Comparison of ENCODE assay signal across 33 cellular contexts in genomic region chr6:149984778-149985177, GRCh38. TPM values are rescaled to one million over a fixed set of nuclear protein-coding genes. Genes with fewer than 3 reads are reported as not detected.
"Had no signal": no experiment of that assay in that cellular context is flagged by ENCODE, and none has a peak within 500 bp of the region (broad histone marks: within the 10 kb centered on the region; RNA-seq: fewer than 3 reads in every experiment).

No MANE protein-coding gene starts in this region.

- H3K4me3 Mint-ChIP-seq: activated CD4-positive, alpha-beta memory T cell treated with anti-CD3 and anti-CD28 coated beads for 36 hours; activated CD4-positive, alpha-beta T cell treated with anti-CD3 and anti-CD28 coated beads for 36 hours; activated CD4-positive, alpha-beta T cell treated with anti-CD3 and anti-CD28 coated beads, Interleukin-2, amount 10 ng/mL, durations not matched to agents 24 days and 14 days; activated CD8-positive, alpha-beta T cell treated with anti-CD3 and anti-CD28 coated beads, Interleukin-2, amount 10 ng/mL, durations not matched to agents 7 days and 5 days; activated naive CD8-positive, alpha-beta T cell; activated T-cell treated with anti-CD3 and anti-CD28 coated beads, Interleukin-2, amount 50 U/mL, for 4 hours; activated T-helper 17 cell treated with anti-CD3 and anti-CD28 coated beads, Interleukin-2, amount 50 U/mL, for 72 hours; central memory CD8-positive, alpha-beta T cell; effector memory CD8-positive, alpha-beta T cell had no signal

- H3K27ac ChIP-seq: brain microvascular endothelial cell, esophagus muscularis mucosa, foreskin keratinocyte, gastrocnemius medialis had no signal

- H3K27ac Mint-ChIP-seq: activated CD4-positive, alpha-beta T cell treated with anti-CD3 and anti-CD28 coated beads for 36 hours; activated CD4-positive, alpha-beta T cell treated with anti-CD3 and anti-CD28 coated beads, Interleukin-2, amount 10 ng/mL, durations not matched to agents 24 days and 14 days; activated CD8-positive, alpha-beta T cell treated with anti-CD3 and anti-CD28 coated beads, Interleukin-2, amount 10 ng/mL, durations not matched to agents 7 days and 5 days; activated naive CD8-positive, alpha-beta T cell; activated T-helper 17 cell treated with anti-CD3 and anti-CD28 coated beads, Interleukin-2, amount 50 U/mL, for 72 hours; effector memory CD8-positive, alpha-beta T cell had no signal

- ATAC-seq: activated CD4-positive, alpha-beta T cell treated with anti-CD3 and anti-CD28 coated beads for 36 hours; activated CD8-positive, alpha-beta T cell treated with anti-CD3 and anti-CD28 coated beads, Interleukin-2, amount 10 ng/mL, durations not matched to agents 7 days and 5 days; activated T-cell treated with anti-CD3 and anti-CD28 coated beads, Interleukin-2, amount 50 U/mL, for 4 hours; effector memory CD8-positive, alpha-beta T cell; gastrocnemius medialis had no signal

- H3K36me3 ChIP-seq: brain microvascular endothelial cell, esophagus muscularis mucosa, gastrocnemius medialis had no signal

- FAIRE-seq: astrocyte, bronchial epithelial cell had no signal

- DNase-seq: activated CD4-positive, alpha-beta memory T cell treated with anti-CD3 and anti-CD28 coated beads for 36 hours; activated CD4-positive, alpha-beta T cell treated with anti-CD3 and anti-CD28 coated beads for 36 hours; activated CD4-positive, alpha-beta T cell treated with anti-CD3 and anti-CD28 coated beads, Interleukin-2, amount 10 ng/mL, durations not matched to agents 24 days and 14 days; activated CD4-positive, CD25-positive, alpha-beta regulatory T cell; activated CD4-positive, CD25-positive, alpha-beta regulatory T cell treated with anti-CD3 and anti-CD28 coated beads, Interleukin-2, amount 50 U/mL, for 72 hours; activated CD8-positive, alpha-beta T cell treated with anti-CD3 and anti-CD28 coated beads, Interleukin-2, amount 10 ng/mL, durations not matched to agents 7 days and 5 days; activated effector memory CD4-positive, alpha-beta T cell treated with Interleukin-2 at 50 U/mL for 16 hours; activated gamma-delta T cell treated with Interleukin-2 at 50 U/mL for 16 hours; activated naive CD4-positive, alpha-beta T cell treated with anti-CD3 and anti-CD28 coated beads, Interleukin-2, amount 50 U/mL, for 16 hours; activated naive CD4-positive, alpha-beta T cell treated with Interleukin-2 at 50 U/mL for 16 hours; activated T-cell treated with anti-CD3 and anti-CD28 coated beads, Interleukin-2, amount 50 U/mL, for 4 hours; amniotic stem cell; anterior cingulate cortex; brain microvascular endothelial cell; cortex of kidney; effector CD4-positive, alpha-beta T cell; effector memory CD8-positive, alpha-beta T cell; erythroblast; foreskin keratinocyte; gastrocnemius medialis; glutamatergic neuron; T-helper 2 cell had no signal

- H3K4me3 ChIP-seq: esophagus muscularis mucosa, gastrocnemius medialis had no signal

- H3K36me3 Mint-ChIP-seq: activated naive CD8-positive, alpha-beta T cell had no signal

- H3K4me1 ChIP-seq: foreskin keratinocyte had no signal

RNA-seq across cellular contexts. Expression of gene RAET1L, which starts 40.6 kb away (rescaled TPM):
- total RNA-seq: activated CD4-positive, alpha-beta memory T cell treated with anti-CD3 and anti-CD28 coated beads for 36 hours; activated CD4-positive, alpha-beta T cell treated with anti-CD3 and anti-CD28 coated beads for 36 hours; activated CD4-positive, alpha-beta T cell treated with anti-CD3 and anti-CD28 coated beads, Interleukin-2, amount 10 ng/mL, durations not matched to agents 24 days and 14 days; activated CD8-positive, alpha-beta memory T cell treated with anti-CD3 and anti-CD28 coated beads for 36 hours; activated CD8-positive, alpha-beta T cell treated with anti-CD3 and anti-CD28 coated beads, Interleukin-2, amount 10 ng/mL, durations not matched to agents 7 days and 5 days; activated T-cell treated with anti-CD3 and anti-CD28 coated beads, Interleukin-2, amount 50 U/mL, for 4 hours; activated T-helper 17 cell treated with anti-CD3 and anti-CD28 coated beads, Interleukin-2, amount 50 U/mL, for 72 hours; astrocyte; cardiac septum; cerebellum; dermis blood vessel endothelial cell; esophagus muscularis mucosa; gastrocnemius medialis; T-helper 1 cell treated with Interleukin-12 subunit alpha and Interleukin-12 subunit beta and Interleukin-4 antibody, amounts not matched to agents 30 ng/mL and 1 ng/mL, for 36 hours had no signal

RNA-seq across cellular contexts. Expression of gene ULBP2, which starts 43.0 kb away (rescaled TPM):
- total RNA-seq: activated T-helper 17 cell treated with anti-CD3 and anti-CD28 coated beads, Interleukin-2, amount 50 U/mL, for 72 hours had no signal
